1 cellular context compared by ENCODE assay signal in the genomic region with DNA sequence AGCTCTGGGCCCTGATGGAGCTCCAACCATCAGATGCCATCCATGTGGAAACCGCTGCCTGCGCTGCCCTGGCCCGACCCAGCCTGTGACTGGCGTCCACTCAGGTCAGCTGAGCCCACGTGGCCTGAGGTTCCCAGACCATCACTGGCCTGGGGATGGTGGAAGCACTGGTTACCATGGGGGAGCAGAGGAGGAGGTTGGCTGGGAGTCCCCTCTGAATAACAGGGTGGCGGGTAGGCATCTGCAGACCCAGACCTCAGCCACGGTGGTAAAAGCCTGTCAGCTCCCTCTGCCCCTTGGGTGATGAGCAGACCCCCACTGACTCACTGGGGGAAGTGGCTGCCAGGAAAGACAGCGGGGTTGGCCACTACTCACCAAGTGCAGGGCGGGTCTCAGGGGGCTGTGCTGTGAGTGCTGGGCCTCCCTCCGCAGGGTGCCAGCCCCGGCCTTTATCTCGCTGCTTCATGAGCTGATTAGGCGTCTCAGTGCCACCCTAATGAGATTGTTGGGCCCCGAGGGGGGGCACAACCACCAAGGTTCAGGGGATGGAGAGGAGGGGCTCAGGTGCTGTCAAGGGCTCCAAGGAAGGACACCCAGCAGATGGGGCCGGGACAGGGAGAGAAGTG.
TF ChIP-seq lines count a peak whose summit lies in the region.

A gene (minus strand): TSS at position 425 of the 626 bp plus-strand sequence. CDS start 3,237 bp downstream, outside the sequence.

TF ChIP-seq in H1, 55 proteins besides CTCF, POLR2A, EP300 and RAD21:
- no peak for TF ChIP-seq SUZ12 (IDR thresholded peaks at IDR 0.05; ENCODE audit: low read length)
- TF ChIP-seq, protein P1, sequence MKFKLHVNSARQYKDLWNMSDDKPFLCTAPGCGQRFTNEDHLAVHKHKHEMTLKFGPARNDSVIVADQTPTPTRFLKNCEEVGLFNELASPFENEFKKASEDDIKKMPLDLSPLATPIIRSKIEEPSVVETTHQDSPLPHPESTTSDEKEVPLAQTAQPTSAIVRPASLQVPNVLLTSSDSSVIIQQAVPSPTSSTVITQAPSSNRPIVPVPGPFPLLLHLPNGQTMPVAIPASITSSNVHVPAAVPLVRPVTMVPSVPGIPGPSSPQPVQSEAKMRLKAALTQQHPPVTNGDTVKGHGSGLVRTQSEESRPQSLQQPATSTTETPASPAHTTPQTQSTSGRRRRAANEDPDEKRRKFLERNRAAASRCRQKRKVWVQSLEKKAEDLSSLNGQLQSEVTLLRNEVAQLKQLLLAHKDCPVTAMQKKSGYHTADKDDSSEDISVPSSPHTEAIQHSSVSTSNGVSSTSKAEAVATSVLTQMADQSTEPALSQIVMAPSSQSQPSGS (IDR thresholded peaks at IDR 0.05; ENCODE audit: low read length) = no peak
- no peak for TF ChIP-seq CBX8 (IDR thresholded peaks at IDR 0.05; ENCODE audit: borderline replicate concordance, low read depth, low read length)
